In the genomic region with DNA sequence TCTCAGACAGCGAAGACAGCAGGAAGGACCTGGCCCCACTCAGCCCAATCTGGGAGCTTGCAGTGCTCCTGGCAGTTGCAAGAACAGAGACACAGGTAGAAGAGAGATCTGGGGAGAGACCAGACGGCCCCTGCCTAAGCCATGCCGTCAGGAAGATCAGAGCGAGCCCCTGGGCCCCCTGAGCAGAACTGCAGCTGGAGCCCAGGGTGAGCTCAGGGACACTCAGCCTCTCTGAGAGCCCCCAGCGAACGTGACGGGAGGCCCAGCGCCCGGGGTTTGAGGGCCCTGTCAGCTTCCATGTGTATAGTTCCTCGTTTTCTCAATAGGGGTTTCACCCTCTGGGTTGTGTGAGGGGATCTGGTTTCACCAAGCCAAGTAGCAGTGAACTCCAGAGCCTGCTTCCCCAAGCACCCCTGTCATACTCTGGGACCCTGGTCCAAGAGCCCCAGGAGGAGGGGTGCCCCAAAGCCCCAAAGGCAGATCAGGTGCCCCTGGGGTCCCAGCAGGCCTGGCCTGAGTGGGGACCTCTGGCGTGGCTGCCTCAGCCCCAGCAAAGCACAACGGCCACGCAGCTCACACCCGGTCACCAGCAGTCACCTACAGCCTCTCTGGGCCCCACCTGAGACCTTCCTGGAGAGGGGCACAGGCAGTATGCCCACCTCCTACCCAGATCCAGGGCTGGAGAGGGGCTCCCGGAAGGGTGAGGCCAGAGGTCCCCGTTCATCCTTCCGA, we compare ENCODE assay signal across 23 cellular contexts.
"Had no signal": no experiment of that assay in that cellular context is flagged by ENCODE, and none has a peak within 500 bp of the region (broad histone marks: within the 10 kb centered on the region; RNA-seq: fewer than 3 reads in every experiment).

No MANE protein-coding gene starts in this region.

- H3K4me1 ChIP-seq: SJCRH30 had no signal

- H3K9ac ChIP-seq: SK-N-SH had no signal

- ATAC-seq: activated CD4-positive, CD25-positive, alpha-beta regulatory T cell treated with anti-CD3 and anti-CD28 coated beads, Interleukin-2, amount 50 U/mL, for 24 hours; activated CD8-positive, alpha-beta T cell treated with anti-CD3 and anti-CD28 coated beads for 36 hours; activated T-cell treated with anti-CD3 and anti-CD28 coated beads, Interleukin-2, amount 50 U/mL, for 72 hours; Panc1 had no signal

- DNase-seq: activated CD4-positive, alpha-beta T cell treated with anti-CD3 and anti-CD28 coated beads for 4 hours; activated CD8-positive, alpha-beta memory T cell treated with anti-CD3 and anti-CD28 coated beads, Interleukin-2, amount 50 U/mL, for 4 hours; activated CD8-positive, alpha-beta T cell treated with anti-CD3 and anti-CD28 coated beads for 36 hours; activated gamma-delta T cell treated with Interleukin-2 at 50 U/mL for 16 hours; activated naive CD4-positive, alpha-beta T cell treated with anti-CD3 and anti-CD28 coated beads, Interleukin-2, amount 10 ng/mL, durations not matched to agents 7 days and 5 days; activated naive CD8-positive, alpha-beta T cell treated with anti-CD3 and anti-CD28 coated beads for 36 hours; activated T-cell treated with anti-CD3 and anti-CD28 coated beads, Interleukin-2, amount 50 U/mL, for 72 hours; MM.1S; NCI-H1105; NCI-H1436; NCI-H1930; NCI-H2171; NCI-H226; NCI-H526; NCI-H82; OCI-M1; Right ventricle myocardium superior; SJCRH30; T-helper 1 cell had no signal

- H3K4me2 ChIP-seq: SK-N-SH had no signal

- H3K36me3 ChIP-seq: SJCRH30 had no signal

- H3K27me3 Mint-ChIP-seq: activated CD8-positive, alpha-beta T cell treated with anti-CD3 and anti-CD28 coated beads for 36 hours; activated naive CD8-positive, alpha-beta T cell treated with anti-CD3 and anti-CD28 coated beads for 36 hours had no signal

- H3K27ac ChIP-seq: SJCRH30 had no signal

- H3K9me3 Mint-ChIP-seq: activated CD8-positive, alpha-beta T cell treated with anti-CD3 and anti-CD28 coated beads for 36 hours; activated T-cell treated with anti-CD3 and anti-CD28 coated beads, Interleukin-2, amount 50 U/mL, for 72 hours; activated T-helper 2 cell treated with anti-CD3 and anti-CD28 coated beads, Interferon-gamma antibody, Interleukin-2, Interleukin-4, amounts not matched to agents 10 μg/mL and 5 μg/mL and 100 μg/mL, durations not matched to agents 14 hours and 24 hours and 36 hours had no signal

- H3K4me3 Mint-ChIP-seq: activated CD8-positive, alpha-beta T cell treated with anti-CD3 and anti-CD28 coated beads for 36 hours; activated naive CD4-positive, alpha-beta T cell treated with anti-CD3 and anti-CD28 coated beads, Interleukin-2, amount 10 ng/mL, durations not matched to agents 7 days and 5 days; activated naive CD8-positive, alpha-beta T cell treated with anti-CD3 and anti-CD28 coated beads for 36 hours; activated T-cell treated with anti-CD3 and anti-CD28 coated beads, Interleukin-2, amount 50 U/mL, for 72 hours had no signal

- H3K4me3 ChIP-seq: SJCRH30 had no signal

- H3K4me1 Mint-ChIP-seq: activated naive CD4-positive, alpha-beta T cell treated with anti-CD3 and anti-CD28 coated beads, Interleukin-2, amount 10 ng/mL, durations not matched to agents 7 days and 5 days; activated naive CD8-positive, alpha-beta T cell treated with anti-CD3 and anti-CD28 coated beads for 36 hours had no signal

- H3K9me3 ChIP-seq: SJCRH30, SK-N-SH had no signal

- H3K36me3 Mint-ChIP-seq: activated naive CD4-positive, alpha-beta T cell treated with anti-CD3 and anti-CD28 coated beads, Interleukin-2, amount 10 ng/mL, durations not matched to agents 7 days and 5 days; activated naive CD8-positive, alpha-beta T cell treated with anti-CD3 and anti-CD28 coated beads for 36 hours had no signal

- H3K27ac Mint-ChIP-seq: activated CD8-positive, alpha-beta T cell treated with anti-CD3 and anti-CD28 coated beads for 36 hours; activated naive CD4-positive, alpha-beta T cell treated with anti-CD3 and anti-CD28 coated beads, Interleukin-2, amount 10 ng/mL, durations not matched to agents 7 days and 5 days; activated naive CD8-positive, alpha-beta T cell treated with anti-CD3 and anti-CD28 coated beads for 36 hours; activated T-cell treated with anti-CD3 and anti-CD28 coated beads, Interleukin-2, amount 50 U/mL, for 72 hours; activated T-helper 2 cell treated with anti-CD3 and anti-CD28 coated beads, Interferon-gamma antibody, Interleukin-2, Interleukin-4, amounts not matched to agents 10 μg/mL and 5 μg/mL and 100 μg/mL, durations not matched to agents 14 hours and 24 hours and 36 hours had no signal
